ENCODE assay signal across 1 cellular context in genomic region chr4:2067446-2068197, GRCh38.
TF ChIP-seq lines count a peak whose summit lies in the region.

No MANE protein-coding gene starts in this region.

TF ChIP-seq in IMR-90, 13 proteins besides CTCF, POLR2A, EP300 and RAD21:
- TF ChIP-seq NFE2L2 (IDR thresholded peaks at IDR 0.05; ENCODE audit: low read depth, low read length) (no peak), MXI1 (IDR thresholded peaks at IDR 0.05; ENCODE audit: borderline replicate concordance, low read depth, low read length) (no peak), USF2 (IDR thresholded peaks at IDR 0.05; ENCODE audit: low read depth, low read length) (no peak), BHLHE40 (IDR thresholded peaks at IDR 0.05; ENCODE audit: low read depth, low read length) (no peak), RCOR1 (IDR thresholded peaks at IDR 0.05; ENCODE audit: insufficient replicate concordance, low read length) (no peak), ELK1 (IDR thresholded peaks at IDR 0.05; ENCODE audit: borderline replicate concordance, low read depth, low read length) (no peak), RFX5 (IDR thresholded peaks at IDR 0.05; ENCODE audit: low read depth, low read length) (no peak), MAFK (IDR thresholded peaks at IDR 0.05; ENCODE audit: low read depth, low read length) (no peak), CHD1 (IDR thresholded peaks at IDR 0.05; ENCODE audit: low read depth, low read length) (no peak), MAZ (IDR thresholded peaks at IDR 0.05; ENCODE audit: borderline replicate concordance, low read depth, low read length) (no peak)
TF ChIP-seq in IMR-90: peak in this region for 0.
